In the genomic region with DNA sequence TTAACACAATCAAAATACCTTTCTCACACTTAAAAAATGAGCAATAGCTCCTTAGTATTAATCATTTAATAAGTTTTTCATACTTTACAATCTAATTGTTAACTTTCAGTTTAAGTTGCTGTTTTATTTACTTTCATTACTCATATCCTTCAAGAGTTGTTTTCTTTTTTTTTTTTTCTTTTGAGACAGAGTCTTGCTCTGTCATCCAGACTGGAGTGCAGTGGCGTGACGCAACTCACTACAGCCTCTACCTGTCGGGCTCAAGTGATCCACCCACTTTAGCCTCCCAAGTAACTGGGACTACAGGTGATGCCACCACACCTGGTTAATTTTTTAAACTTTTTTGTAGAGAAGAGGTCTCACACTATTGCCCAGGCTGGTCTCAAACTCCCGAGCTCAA, we compare ENCODE assay signal across 17 cellular contexts. TPM values are rescaled to one million over a fixed set of nuclear protein-coding genes. Genes with fewer than 3 reads are reported as not detected.
DNase-seq lines count a peak whose midpoint lies in the region; ATAC-seq, FAIRE-seq and TF ChIP-seq lines count a peak whose summit lies in the region.
"Had no signal": no experiment of that assay in that cellular context is flagged by ENCODE, and none has a peak within 500 bp of the region (broad histone marks: within the 10 kb centered on the region; RNA-seq: fewer than 3 reads in every experiment).

No MANE protein-coding gene starts in this region.

- TF ChIP-seq CTCF in MCF 10A (IDR thresholded peaks at IDR 0.05; ENCODE audit: unreplicated experiment): no peak
- no peak for TF ChIP-seq CTCF in breast epithelium (IDR thresholded peaks at IDR 0.05)
- TF ChIP-seq CTCF in chondrocyte (IDR thresholded peaks at IDR 0.05): no peak
- TF ChIP-seq CTCF in lung (IDR thresholded peaks at IDR 0.05; ENCODE audit: control extremely low read depth, extremely low read depth): no peak

- H3K9me3 Mint-ChIP-seq in MCF 10A (ENCODE audit: unreplicated experiment) (no peaks in the 10 kb centered on the region), chondrocyte (ENCODE audit: low read depth) (no peaks in the 10 kb centered on the region)

- no TSS peak for BruUV-seq in MCF 10A (replicated peaks; lab: Mats Ljungman, UMichigan)

- no peaks in the 10 kb centered on the region for H3K36me3 ChIP-seq in breast epithelium
- H3K36me3 ChIP-seq in lung (ENCODE audit: control insufficient read depth in 2 of 2, insufficient read depth in 2 of 2, low read length in 2 of 2): peaks cover 4 to 14% of the 10 kb centered on the region in 2 donors
- H3K36me3 ChIP-seq: HAP-1 had no signal

- intact Hi-C loops in MCF 10A (cut with micrococcal nuclease) (no loop called here), breast epithelium (cut with DNase I; ENCODE audit: low total_unique reads) (no loop called here)

- no peak for TF ChIP-seq POLR2A in breast epithelium (IDR thresholded peaks at IDR 0.05)

- H3K27me3 Mint-ChIP-seq in MCF 10A (ENCODE audit: insufficient read depth, unreplicated experiment): no peaks in the 10 kb centered on the region
- H3K27me3 Mint-ChIP-seq in chondrocyte (ENCODE audit: low read depth): no peaks in the 10 kb centered on the region

- no peaks in the 10 kb centered on the region for H3K4me1 ChIP-seq in breast epithelium
- H3K4me1 ChIP-seq in lung (ENCODE audit: control insufficient read depth in 2 of 2, insufficient read depth in 2 of 2, low read length in 2 of 2): peaks cover 0 to 7% of the 10 kb centered on the region in 2 donors

- H3K4me1 Mint-ChIP-seq in MCF 10A (ENCODE audit: insufficient read depth, unreplicated experiment) (peaks cover 3% of the 10 kb centered on the region), chondrocyte (ENCODE audit: low read depth) (peaks cover 18% of the 10 kb centered on the region)

- CTCF ChIA-PET in MCF 10A (lab: Yijun Ruan, JAX): interaction anchor here (0.6 to 1.9 kb wide), 3 partner anchors 10 to 156 kb away, joined by 4 to 7 read pairs (median 6); no protein-coding TSS in a partner anchor

- WGBS in lung, 2 donors: 82 to 83% methylated on average over 4 of the region's 4 CpGs

- no peak for FAIRE-seq in urothelium cell line (lab: Jason Lieb, UNC)

- H3K9me3 ChIP-seq in breast epithelium (no peaks in the 10 kb centered on the region), lung (ENCODE audit: control insufficient read depth in 2 of 2, insufficient read depth in 1 of 2, low read length in 1 of 2) (no peaks in the 10 kb centered on the region)
- H3K9me3 ChIP-seq: HAP-1 had no signal

- H3K4me3 Mint-ChIP-seq in MCF 10A (ENCODE audit: unreplicated experiment): no peak overlapping the region
- no peak overlapping the region for H3K4me3 Mint-ChIP-seq in chondrocyte (ENCODE audit: unreplicated experiment)

- H3K27me3 ChIP-seq in breast epithelium (no peaks in the 10 kb centered on the region), lung (ENCODE audit: control insufficient read depth, insufficient read depth) (no peaks in the 10 kb centered on the region)

- H3K36me3 Mint-ChIP-seq in MCF 10A (ENCODE audit: insufficient read depth, unreplicated experiment): peaks cover 7% of the 10 kb centered on the region
- H3K36me3 Mint-ChIP-seq in chondrocyte (ENCODE audit: low read depth): peaks cover 2% of the 10 kb centered on the region

- DNase-seq in MCF 10A (ENCODE audit: unreplicated experiment) (no peak), breast epithelium (ENCODE audit: low spot score in 2 of 2) (no peak), chondrocyte (ENCODE audit: low spot score) (no peak), lung (ENCODE audit: low spot score) (no peak), urothelium cell line (ENCODE audit: low spot score) (no peak), NCI-H226 (no peak), NCI-H1105 treated with DMSO at 0.1 percent for 48 hours (lab: John Stamatoyannopoulos, UW) (no peak)
- DNase-seq in stimulated activated CD4-positive, alpha-beta T cell treated with anti-CD3 and anti-CD28 coated beads, Interleukin-4, amount 100 ng/mL, for 1 hour: no peak
- DNase-seq: DMS79 treated with DMSO at 0.1 percent for 48 hours, GDM1, NCI-H1694, NCI-H2107, NCI-H446, SIG-M5 had no signal

- ATAC-seq in lung (ENCODE audit: insufficient read depth, low FRiP score): peak; percentile 41

- H3K27ac Mint-ChIP-seq in MCF 10A (ENCODE audit: low read depth, unreplicated experiment): peak overlapping the region; percentile 54
- peak overlapping the region; percentile 19 for H3K27ac Mint-ChIP-seq in chondrocyte (ENCODE audit: unreplicated experiment)

- no peak overlapping the region for H3K27ac ChIP-seq in breast epithelium
- no peak overlapping the region for H3K27ac ChIP-seq in lung (ENCODE audit: low read depth in 1 of 2, low read length in 1 of 2)
- H3K27ac ChIP-seq: C4-2B had no signal

- POLR2A ChIA-PET in MCF 10A (lab: Yijun Ruan, JAX): interaction anchor here (0.5 to 1.7 kb wide), 5 partner anchors 9 to 117 kb away, joined by 3 to 7 read pairs (median 4); no protein-coding TSS in a partner anchor

- H3K4me3 ChIP-seq in breast epithelium (no peak overlapping the region), lung (no peak overlapping the region)
- H3K4me3 ChIP-seq: HAP-1 had no signal

RNA-seq across cellular contexts. Expression of a gene that starts 16.1 kb away (rescaled TPM):
- total RNA-seq in MCF 10A (2022): 26.5 and 30.9 TPM in 2 replicates
- 10 to 100 TPM; 53.0 to 69.1 (median 66.9) TPM for total RNA-seq in breast epithelium
- total RNA-seq in chondrocyte: 48.5 to 49.9 TPM (median 49.3 TPM) in 3 replicates
- total RNA-seq in lung: 10 to 100 TPM; 33.5 to 65.5 TPM
- 10 to 100 TPM; 13.4 to 16.4 TPM for polyA plus RNA-seq in lung

RNA-seq across cellular contexts. Expression of a gene that starts 17.1 kb away (rescaled TPM):
- total RNA-seq in MCF 10A (2022): 11.7 and 15.3 TPM in 2 replicates
- total RNA-seq in breast epithelium: 10 to 100 TPM; 12.3 to 15.7 (median 14.4) TPM
- total RNA-seq in chondrocyte: 9.3 to 12.1 TPM (median 9.7 TPM) in 3 replicates
- 10 to 100 TPM; 14.0 to 15.4 TPM for total RNA-seq in lung
- polyA plus RNA-seq in lung: 1 to 10 TPM; 4.0 to 4.5 TPM

RNA-seq across cellular contexts. Expression of a gene that starts 19.8 kb away (rescaled TPM):
- total RNA-seq in MCF 10A (2022) (0.51 and 0.56 TPM in 2 replicates), breast epithelium (10 to 100 TPM; 12.2 to 33.1 (median 17.9) TPM), chondrocyte (1.2 to 3.2 TPM (median 1.7 TPM) in 3 replicates), lung (10 to 100 TPM; 11.5 to 20.5 TPM)
- 10 to 100 TPM in 1 of 2 donors, 1 to 10 TPM in 1; 6.9 to 11.3 TPM for polyA plus RNA-seq in lung

RNA-seq across cellular contexts. Expression of a gene that starts 29.1 kb away (rescaled TPM):
- 0.47 TPM in 1 of 2 replicates, not detected in the other for total RNA-seq in MCF 10A (2022)
- 1 to 10 TPM; 2.3 to 6.4 (median 3.4) TPM for total RNA-seq in breast epithelium
- 0.72 to 1.1 TPM (median 1.0 TPM) in 3 replicates for total RNA-seq in chondrocyte
- 1 to 10 TPM; 2.3 to 3.1 TPM for total RNA-seq in lung
- polyA plus RNA-seq in lung: 1 to 10 TPM; 1.2 to 1.6 TPM
- total RNA-seq: A172 had no signal

RNA-seq across cellular contexts. Expression of a gene that starts 55.4 kb away (rescaled TPM):
- total RNA-seq in MCF 10A (2022) (0.14 and 0.22 TPM in 2 replicates), breast epithelium (1 to 10 TPM in 1 of 3 donors, under 1 TPM in 2; 0.96 to 1.2 (median 0.98) TPM), chondrocyte (4.2 to 9.0 TPM (median 4.3 TPM) in 3 replicates), lung (1 to 10 TPM; 1.7 to 1.8 TPM)
- under 1 TPM; 0.15 to 0.63 TPM for polyA plus RNA-seq in lung
